Comparison of ENCODE assay signal across 18 cellular contexts in the genomic region with DNA sequence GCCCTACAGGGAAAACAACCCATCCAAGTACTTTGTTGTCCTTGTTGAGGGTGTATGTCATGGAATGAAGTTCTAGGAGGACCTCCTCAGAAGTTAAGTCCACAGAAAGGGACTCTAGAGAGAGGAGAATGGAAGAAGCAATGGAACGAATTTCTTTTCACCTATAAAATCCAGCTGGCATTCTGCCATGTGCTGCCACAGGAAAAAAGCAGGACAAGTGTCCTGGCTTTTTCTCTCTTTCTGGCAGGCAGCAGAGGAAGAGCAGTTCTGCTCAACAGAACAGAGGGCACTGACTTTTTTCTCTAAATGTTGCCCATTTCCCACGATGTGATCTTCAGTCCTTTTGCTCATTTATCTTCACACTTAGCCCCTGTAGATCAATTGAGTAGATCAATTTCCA.
"Had no signal": no experiment of that assay in that cellular context is flagged by ENCODE, and none has a peak within 500 bp of the region (broad histone marks: within the 10 kb centered on the region; RNA-seq: fewer than 3 reads in every experiment).

No MANE protein-coding gene starts in this region.

- H3K27ac Mint-ChIP-seq: endodermal cell; naive B cell; nephron; stimulated activated effector memory CD8-positive, alpha-beta T cell treated with anti-CD3 and anti-CD28 coated beads, Interleukin-12 subunit alpha, Interleukin-12 subunit beta, amount 100 ng/mL, for 72 hours; type B pancreatic cell had no signal

- H3K36me3 Mint-ChIP-seq: stimulated activated effector memory CD8-positive, alpha-beta T cell treated with anti-CD3 and anti-CD28 coated beads, Interleukin-12 subunit alpha, Interleukin-12 subunit beta, amount 100 ng/mL, for 72 hours; type B pancreatic cell had no signal

- H3K4me1 ChIP-seq: foreskin keratinocyte, psoas muscle, right lobe of liver, suprapubic skin, thyroid gland had no signal

- H3K27me3 ChIP-seq: foreskin keratinocyte, right lobe of liver, suprapubic skin, thyroid gland had no signal

- H3K9me3 Mint-ChIP-seq: endodermal cell; nephron; stimulated activated effector memory CD8-positive, alpha-beta T cell treated with anti-CD3 and anti-CD28 coated beads, Interleukin-12 subunit alpha, Interleukin-12 subunit beta, amount 100 ng/mL, for 72 hours; type B pancreatic cell had no signal

- H3K27me3 Mint-ChIP-seq: naive B cell, type B pancreatic cell had no signal

- H3K27ac ChIP-seq: foreskin keratinocyte, psoas muscle, right lobe of liver, suprapubic skin, thyroid gland had no signal

- H3K9me3 ChIP-seq: psoas muscle, right lobe of liver, suprapubic skin, thyroid gland had no signal

- H3K36me3 ChIP-seq: right lobe of liver, suprapubic skin, thyroid gland had no signal

- H3K4me3 ChIP-seq: psoas muscle, right lobe of liver, suprapubic skin, thyroid gland had no signal

- H3K4me3 Mint-ChIP-seq: endodermal cell; nephron; stimulated activated effector memory CD8-positive, alpha-beta T cell treated with anti-CD3 and anti-CD28 coated beads, Interleukin-12 subunit alpha, Interleukin-12 subunit beta, amount 100 ng/mL, for 72 hours; type B pancreatic cell had no signal

- DNase-seq: effector CD4-positive, alpha-beta T cell; endodermal cell; erythroblast; foreskin keratinocyte; left colon; mesendoderm; naive B cell; psoas muscle; retina; right lobe of liver; stimulated activated CD4-positive, alpha-beta T cell treated with anti-CD3 and anti-CD28 coated beads, Interleukin-4, amount 100 ng/mL, for 1 hour; stimulated activated CD8-positive, alpha-beta memory T cell treated with anti-CD3 and anti-CD28 coated beads, Interleukin-4, amount 100 ng/mL, for 48 hours; stimulated activated naive CD8-positive, alpha-beta T cell treated with anti-CD3 and anti-CD28 coated beads, Interleukin-15, Interleukin-2, amounts not matched to agents 100 U/mL and 50 U/mL, for 24 hours had no signal

- H3K4me1 Mint-ChIP-seq: endodermal cell; nephron; stimulated activated effector memory CD8-positive, alpha-beta T cell treated with anti-CD3 and anti-CD28 coated beads, Interleukin-12 subunit alpha, Interleukin-12 subunit beta, amount 100 ng/mL, for 72 hours had no signal
